Comparison of ENCODE assay signal across 1 cellular context in genomic region chr17:73795730-73796129, GRCh38.
A peak's percentile ranks its signal among the peaks of the same experiment; 100 is the strongest.
TF ChIP-seq lines count a peak whose summit lies in the region.

No MANE protein-coding gene starts in this region.

TF ChIP-seq in liver, 16 proteins besides CTCF, POLR2A, EP300 and RAD21 (continued from another document):
- TF ChIP-seq SP1 (IDR thresholded peaks at IDR 0.05) = peak; percentile 87
- peak; percentile 91 to 95 for TF ChIP-seq RXRA (IDR thresholded peaks at IDR 0.05)
- TF ChIP-seq REST (IDR thresholded peaks at IDR 0.05) = peak; percentile 91
